2 cellular contexts compared by ENCODE assay signal in the genomic region with DNA sequence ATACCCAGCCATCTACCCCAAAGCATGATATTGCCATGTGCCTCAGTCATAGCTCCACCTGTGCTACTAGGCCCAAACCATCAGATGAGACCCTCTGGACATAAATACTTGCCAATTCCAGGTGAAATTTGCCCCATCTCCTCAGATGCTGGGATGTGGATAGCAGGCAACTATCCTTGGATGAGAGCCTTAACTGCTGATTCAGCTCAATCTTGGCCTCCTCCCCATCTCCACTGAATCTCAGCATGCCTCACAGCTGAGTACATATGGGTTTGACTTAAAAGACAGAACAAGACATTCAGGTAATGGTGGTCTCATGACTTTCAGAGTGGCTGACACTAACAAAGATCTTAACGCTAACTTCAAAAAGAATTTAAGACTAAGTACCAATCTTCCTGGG.
TF ChIP-seq lines count a peak whose summit lies in the region.

No MANE protein-coding gene starts in this region.

TF ChIP-seq in HepG2, 621 proteins besides CTCF, POLR2A, EP300 and RAD21:
- TF ChIP-seq MAFF (IDR thresholded peaks at IDR 0.05; ENCODE audit: low read depth, low read length) (peak; percentile 76), MAFK (conservative IDR thresholded peaks at IDR 0.05 in 1 of 2, IDR thresholded peaks at IDR 0.05 in 1 of 2; ENCODE audit: low read length in 2 of 2) (peak; percentile 69 to 80)
- TF ChIP-seq, protein P1, sequence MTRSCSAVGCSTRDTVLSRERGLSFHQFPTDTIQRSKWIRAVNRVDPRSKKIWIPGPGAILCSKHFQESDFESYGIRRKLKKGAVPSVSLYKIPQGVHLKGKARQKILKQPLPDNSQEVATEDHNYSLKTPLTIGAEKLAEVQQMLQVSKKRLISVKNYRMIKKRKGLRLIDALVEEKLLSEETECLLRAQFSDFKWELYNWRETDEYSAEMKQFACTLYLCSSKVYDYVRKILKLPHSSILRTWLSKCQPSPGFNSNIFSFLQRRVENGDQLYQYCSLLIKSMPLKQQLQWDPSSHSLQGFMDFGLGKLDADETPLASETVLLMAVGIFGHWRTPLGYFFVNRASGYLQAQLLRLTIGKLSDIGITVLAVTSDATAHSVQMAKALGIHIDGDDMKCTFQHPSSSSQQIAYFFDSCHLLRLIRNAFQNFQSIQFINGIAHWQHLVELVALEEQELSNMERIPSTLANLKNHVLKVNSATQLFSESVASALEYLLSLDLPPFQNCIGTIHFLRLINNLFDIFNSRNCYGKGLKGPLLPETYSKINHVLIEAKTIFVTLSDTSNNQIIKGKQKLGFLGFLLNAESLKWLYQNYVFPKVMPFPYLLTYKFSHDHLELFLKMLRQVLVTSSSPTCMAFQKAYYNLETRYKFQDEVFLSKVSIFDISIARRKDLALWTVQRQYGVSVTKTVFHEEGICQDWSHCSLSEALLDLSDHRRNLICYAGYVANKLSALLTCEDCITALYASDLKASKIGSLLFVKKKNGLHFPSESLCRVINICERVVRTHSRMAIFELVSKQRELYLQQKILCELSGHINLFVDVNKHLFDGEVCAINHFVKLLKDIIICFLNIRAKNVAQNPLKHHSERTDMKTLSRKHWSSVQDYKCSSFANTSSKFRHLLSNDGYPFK (CRISPR knock-in tag; IDR thresholded peaks at IDR 0.05; ENCODE audit: borderline replicate concordance): no peak
- TF ChIP-seq, protein P2, sequence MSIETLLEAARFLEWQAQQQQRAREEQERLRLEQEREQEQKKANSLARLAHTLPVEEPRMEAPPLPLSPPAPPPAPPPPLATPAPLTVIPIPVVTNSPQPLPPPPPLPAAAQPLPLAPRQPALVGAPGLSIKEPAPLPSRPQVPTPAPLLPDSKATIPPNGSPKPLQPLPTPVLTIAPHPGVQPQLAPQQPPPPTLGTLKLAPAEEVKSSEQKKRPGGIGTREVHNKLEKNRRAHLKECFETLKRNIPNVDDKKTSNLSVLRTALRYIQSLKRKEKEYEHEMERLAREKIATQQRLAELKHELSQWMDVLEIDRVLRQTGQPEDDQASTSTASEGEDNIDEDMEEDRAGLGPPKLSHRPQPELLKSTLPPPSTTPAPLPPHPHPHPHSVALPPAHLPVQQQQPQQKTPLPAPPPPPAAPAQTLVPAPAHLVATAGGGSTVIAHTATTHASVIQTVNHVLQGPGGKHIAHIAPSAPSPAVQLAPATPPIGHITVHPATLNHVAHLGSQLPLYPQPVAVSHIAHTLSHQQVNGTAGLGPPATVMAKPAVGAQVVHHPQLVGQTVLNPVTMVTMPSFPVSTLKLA (IDR thresholded peaks at IDR 0.05): peak; percentile 34; the same call in 1 of the 2 replicates

TF ChIP-seq in K562, 482 proteins besides CTCF, POLR2A, EP300 and RAD21 (continues in another document):
- peak; percentile 63 for TF ChIP-seq ZNF316 (IDR thresholded peaks at IDR 0.05)
- TF ChIP-seq DIDO1 (tag; IDR thresholded peaks at IDR 0.05; ENCODE audit: low read depth): no peak
- TF ChIP-seq MAFK (IDR thresholded peaks at IDR 0.05; ENCODE audit: low read length): peak; percentile 51
- no peak for TF ChIP-seq CREM (IDR thresholded peaks at IDR 0.05; ENCODE audit: low read depth)
- TF ChIP-seq, protein P3, sequence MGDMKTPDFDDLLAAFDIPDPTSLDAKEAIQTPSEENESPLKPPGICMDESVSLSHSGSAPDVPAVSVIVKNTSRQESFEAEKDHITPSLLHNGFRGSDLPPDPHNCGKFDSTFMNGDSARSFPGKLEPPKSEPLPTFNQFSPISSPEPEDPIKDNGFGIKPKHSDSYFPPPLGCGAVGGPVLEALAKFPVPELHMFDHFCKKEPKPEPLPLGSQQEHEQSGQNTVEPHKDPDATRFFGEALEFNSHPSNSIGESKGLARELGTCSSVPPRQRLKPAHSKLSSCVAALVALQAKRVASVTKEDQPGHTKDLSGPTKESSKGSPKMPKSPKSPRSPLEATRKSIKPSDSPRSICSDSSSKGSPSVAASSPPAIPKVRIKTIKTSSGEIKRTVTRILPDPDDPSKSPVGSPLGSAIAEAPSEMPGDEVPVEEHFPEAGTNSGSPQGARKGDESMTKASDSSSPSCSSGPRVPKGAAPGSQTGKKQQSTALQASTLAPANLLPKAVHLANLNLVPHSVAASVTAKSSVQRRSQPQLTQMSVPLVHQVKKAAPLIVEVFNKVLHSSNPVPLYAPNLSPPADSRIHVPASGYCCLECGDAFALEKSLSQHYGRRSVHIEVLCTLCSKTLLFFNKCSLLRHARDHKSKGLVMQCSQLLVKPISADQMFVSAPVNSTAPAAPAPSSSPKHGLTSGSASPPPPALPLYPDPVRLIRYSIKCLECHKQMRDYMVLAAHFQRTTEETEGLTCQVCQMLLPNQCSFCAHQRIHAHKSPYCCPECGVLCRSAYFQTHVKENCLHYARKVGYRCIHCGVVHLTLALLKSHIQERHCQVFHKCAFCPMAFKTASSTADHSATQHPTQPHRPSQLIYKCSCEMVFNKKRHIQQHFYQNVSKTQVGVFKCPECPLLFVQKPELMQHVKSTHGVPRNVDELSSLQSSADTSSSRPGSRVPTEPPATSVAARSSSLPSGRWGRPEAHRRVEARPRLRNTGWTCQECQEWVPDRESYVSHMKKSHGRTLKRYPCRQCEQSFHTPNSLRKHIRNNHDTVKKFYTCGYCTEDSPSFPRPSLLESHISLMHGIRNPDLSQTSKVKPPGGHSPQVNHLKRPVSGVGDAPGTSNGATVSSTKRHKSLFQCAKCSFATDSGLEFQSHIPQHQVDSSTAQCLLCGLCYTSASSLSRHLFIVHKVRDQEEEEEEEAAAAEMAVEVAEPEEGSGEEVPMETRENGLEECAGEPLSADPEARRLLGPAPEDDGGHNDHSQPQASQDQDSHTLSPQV (IDR thresholded peaks at IDR 0.05): no peak
- TF ChIP-seq RFX1 (IDR thresholded peaks at IDR 0.05): no peak
- TF ChIP-seq, protein P4, sequence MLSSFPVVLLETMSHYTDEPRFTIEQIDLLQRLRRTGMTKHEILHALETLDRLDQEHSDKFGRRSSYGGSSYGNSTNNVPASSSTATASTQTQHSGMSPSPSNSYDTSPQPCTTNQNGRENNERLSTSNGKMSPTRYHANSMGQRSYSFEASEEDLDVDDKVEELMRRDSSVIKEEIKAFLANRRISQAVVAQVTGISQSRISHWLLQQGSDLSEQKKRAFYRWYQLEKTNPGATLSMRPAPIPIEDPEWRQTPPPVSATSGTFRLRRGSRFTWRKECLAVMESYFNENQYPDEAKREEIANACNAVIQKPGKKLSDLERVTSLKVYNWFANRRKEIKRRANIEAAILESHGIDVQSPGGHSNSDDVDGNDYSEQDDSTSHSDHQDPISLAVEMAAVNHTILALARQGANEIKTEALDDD (IDR thresholded peaks at IDR 0.05): no peak
- TF ChIP-seq, protein P5, sequence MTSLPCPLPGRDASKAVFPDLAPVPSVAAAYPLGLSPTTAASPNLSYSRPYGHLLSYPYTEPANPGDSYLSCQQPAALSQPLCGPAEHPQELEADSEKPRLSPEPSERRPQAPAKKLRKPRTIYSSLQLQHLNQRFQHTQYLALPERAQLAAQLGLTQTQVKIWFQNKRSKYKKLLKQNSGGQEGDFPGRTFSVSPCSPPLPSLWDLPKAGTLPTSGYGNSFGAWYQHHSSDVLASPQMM (CRISPR knock-in tag; IDR thresholded peaks at IDR 0.05): no peak
- TF ChIP-seq, protein P6, sequence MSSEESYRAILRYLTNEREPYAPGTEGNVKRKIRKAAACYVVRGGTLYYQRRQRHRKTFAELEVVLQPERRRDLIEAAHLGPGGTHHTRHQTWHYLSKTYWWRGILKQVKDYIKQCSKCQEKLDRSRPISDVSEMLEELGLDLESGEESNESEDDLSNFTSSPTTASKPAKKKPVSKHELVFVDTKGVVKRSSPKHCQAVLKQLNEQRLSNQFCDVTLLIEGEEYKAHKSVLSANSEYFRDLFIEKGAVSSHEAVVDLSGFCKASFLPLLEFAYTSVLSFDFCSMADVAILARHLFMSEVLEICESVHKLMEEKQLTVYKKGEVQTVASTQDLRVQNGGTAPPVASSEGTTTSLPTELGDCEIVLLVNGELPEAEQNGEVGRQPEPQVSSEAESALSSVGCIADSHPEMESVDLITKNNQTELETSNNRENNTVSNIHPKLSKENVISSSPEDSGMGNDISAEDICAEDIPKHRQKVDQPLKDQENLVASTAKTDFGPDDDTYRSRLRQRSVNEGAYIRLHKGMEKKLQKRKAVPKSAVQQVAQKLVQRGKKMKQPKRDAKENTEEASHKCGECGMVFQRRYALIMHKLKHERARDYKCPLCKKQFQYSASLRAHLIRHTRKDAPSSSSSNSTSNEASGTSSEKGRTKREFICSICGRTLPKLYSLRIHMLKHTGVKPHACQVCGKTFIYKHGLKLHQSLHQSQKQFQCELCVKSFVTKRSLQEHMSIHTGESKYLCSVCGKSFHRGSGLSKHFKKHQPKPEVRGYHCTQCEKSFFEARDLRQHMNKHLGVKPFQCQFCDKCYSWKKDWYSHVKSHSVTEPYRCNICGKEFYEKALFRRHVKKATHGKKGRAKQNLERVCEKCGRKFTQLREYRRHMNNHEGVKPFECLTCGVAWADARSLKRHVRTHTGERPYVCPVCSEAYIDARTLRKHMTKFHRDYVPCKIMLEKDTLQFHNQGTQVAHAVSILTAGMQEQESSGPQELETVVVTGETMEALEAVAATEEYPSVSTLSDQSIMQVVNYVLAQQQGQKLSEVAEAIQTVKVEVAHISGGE (CRISPR knock-in tag; IDR thresholded peaks at IDR 0.05): no peak
- TF ChIP-seq PML (IDR thresholded peaks at IDR 0.05; ENCODE audit: low read length): no peak
- peak; percentile 45; the same call in 1 of the 2 replicates for TF ChIP-seq MAFF (IDR thresholded peaks at IDR 0.05; ENCODE audit: low read length)
- peak; percentile 58; the same call in 1 of the 2 replicates for TF ChIP-seq MAFG (tag; conservative IDR thresholded peaks at IDR 0.05)
- TF ChIP-seq SREBF1 (IDR thresholded peaks at IDR 0.05; ENCODE audit: borderline replicate concordance, low read depth, low read length): no peak
- TF ChIP-seq EZH2 (IDR thresholded peaks at IDR 0.05; ENCODE audit: borderline replicate concordance, low read depth, low read length): no peak
- no peak for TF ChIP-seq ZNF444 (CRISPR knock-in tag; IDR thresholded peaks at IDR 0.05)
- TF ChIP-seq C11orf30 (IDR thresholded peaks at IDR 0.05; ENCODE audit: low read depth): peak; percentile 56; the same call in 1 of the 2 replicates
- TF ChIP-seq ZNF217 (CRISPR knock-in tag; IDR thresholded peaks at IDR 0.05): no peak
- TF ChIP-seq ZNF239 (CRISPR knock-in tag; IDR thresholded peaks at IDR 0.05): no peak
- TF ChIP-seq STAT5B (CRISPR knock-in tag; IDR thresholded peaks at IDR 0.05): no peak
- TF ChIP-seq NELFE (IDR thresholded peaks at IDR 0.05; ENCODE audit: insufficient read depth, insufficient read length): no peak
- TF ChIP-seq POLR2B (IDR thresholded peaks at IDR 0.05; ENCODE audit: low read depth, partially characterized antibody): no peak
- TF ChIP-seq, protein P7, sequence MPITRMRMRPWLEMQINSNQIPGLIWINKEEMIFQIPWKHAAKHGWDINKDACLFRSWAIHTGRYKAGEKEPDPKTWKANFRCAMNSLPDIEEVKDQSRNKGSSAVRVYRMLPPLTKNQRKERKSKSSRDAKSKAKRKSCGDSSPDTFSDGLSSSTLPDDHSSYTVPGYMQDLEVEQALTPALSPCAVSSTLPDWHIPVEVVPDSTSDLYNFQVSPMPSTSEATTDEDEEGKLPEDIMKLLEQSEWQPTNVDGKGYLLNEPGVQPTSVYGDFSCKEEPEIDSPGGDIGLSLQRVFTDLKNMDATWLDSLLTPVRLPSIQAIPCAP (CRISPR knock-in tag; IDR thresholded peaks at IDR 0.05; ENCODE audit: borderline replicate concordance): no peak
- TF ChIP-seq NBN (IDR thresholded peaks at IDR 0.05; ENCODE audit: low read depth): no peak
- no peak for TF ChIP-seq DNMT1 (IDR thresholded peaks at IDR 0.05)
- no peak for TF ChIP-seq ZNF212 (CRISPR knock-in tag; IDR thresholded peaks at IDR 0.05)
- TF ChIP-seq FOXJ2 (tag; IDR thresholded peaks at IDR 0.05): no peak
- TF ChIP-seq, protein P8, sequence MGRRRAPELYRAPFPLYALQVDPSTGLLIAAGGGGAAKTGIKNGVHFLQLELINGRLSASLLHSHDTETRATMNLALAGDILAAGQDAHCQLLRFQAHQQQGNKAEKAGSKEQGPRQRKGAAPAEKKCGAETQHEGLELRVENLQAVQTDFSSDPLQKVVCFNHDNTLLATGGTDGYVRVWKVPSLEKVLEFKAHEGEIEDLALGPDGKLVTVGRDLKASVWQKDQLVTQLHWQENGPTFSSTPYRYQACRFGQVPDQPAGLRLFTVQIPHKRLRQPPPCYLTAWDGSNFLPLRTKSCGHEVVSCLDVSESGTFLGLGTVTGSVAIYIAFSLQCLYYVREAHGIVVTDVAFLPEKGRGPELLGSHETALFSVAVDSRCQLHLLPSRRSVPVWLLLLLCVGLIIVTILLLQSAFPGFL (CRISPR knock-in tag; IDR thresholded peaks at IDR 0.05): no peak
- TF ChIP-seq, protein P9, sequence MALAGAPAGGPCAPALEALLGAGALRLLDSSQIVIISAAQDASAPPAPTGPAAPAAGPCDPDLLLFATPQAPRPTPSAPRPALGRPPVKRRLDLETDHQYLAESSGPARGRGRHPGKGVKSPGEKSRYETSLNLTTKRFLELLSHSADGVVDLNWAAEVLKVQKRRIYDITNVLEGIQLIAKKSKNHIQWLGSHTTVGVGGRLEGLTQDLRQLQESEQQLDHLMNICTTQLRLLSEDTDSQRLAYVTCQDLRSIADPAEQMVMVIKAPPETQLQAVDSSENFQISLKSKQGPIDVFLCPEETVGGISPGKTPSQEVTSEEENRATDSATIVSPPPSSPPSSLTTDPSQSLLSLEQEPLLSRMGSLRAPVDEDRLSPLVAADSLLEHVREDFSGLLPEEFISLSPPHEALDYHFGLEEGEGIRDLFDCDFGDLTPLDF (CRISPR knock-in tag; IDR thresholded peaks at IDR 0.05): no peak
- TF ChIP-seq, protein P10, sequence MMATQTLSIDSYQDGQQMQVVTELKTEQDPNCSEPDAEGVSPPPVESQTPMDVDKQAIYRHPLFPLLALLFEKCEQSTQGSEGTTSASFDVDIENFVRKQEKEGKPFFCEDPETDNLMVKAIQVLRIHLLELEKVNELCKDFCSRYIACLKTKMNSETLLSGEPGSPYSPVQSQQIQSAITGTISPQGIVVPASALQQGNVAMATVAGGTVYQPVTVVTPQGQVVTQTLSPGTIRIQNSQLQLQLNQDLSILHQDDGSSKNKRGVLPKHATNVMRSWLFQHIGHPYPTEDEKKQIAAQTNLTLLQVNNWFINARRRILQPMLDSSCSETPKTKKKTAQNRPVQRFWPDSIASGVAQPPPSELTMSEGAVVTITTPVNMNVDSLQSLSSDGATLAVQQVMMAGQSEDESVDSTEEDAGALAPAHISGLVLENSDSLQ (IDR thresholded peaks at IDR 0.05): no peak
- TF ChIP-seq CHD4 (IDR thresholded peaks at IDR 0.05; ENCODE audit: insufficient read depth, insufficient replicate concordance, low read depth, low read length, poor library complexity, severe bottlenecking): no peak
- no peak for TF ChIP-seq TRIM24 (IDR thresholded peaks at IDR 0.05)
- TF ChIP-seq, protein P11, sequence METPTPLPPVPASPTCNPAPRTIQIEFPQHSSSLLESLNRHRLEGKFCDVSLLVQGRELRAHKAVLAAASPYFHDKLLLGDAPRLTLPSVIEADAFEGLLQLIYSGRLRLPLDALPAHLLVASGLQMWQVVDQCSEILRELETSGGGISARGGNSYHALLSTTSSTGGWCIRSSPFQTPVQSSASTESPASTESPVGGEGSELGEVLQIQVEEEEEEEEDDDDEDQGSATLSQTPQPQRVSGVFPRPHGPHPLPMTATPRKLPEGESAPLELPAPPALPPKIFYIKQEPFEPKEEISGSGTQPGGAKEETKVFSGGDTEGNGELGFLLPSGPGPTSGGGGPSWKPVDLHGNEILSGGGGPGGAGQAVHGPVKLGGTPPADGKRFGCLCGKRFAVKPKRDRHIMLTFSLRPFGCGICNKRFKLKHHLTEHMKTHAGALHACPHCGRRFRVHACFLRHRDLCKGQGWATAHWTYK (CRISPR knock-in tag; IDR thresholded peaks at IDR 0.05): no peak
- TF ChIP-seq RBBP5 (IDR thresholded peaks at IDR 0.05; ENCODE audit: borderline replicate concordance, insufficient read depth, low read length, poor library complexity, severe bottlenecking): no peak
- no peak for TF ChIP-seq TCF3 (CRISPR knock-in tag; IDR thresholded peaks at IDR 0.05)
